ENCODE assay signal across 26 cellular contexts in the genomic region with DNA sequence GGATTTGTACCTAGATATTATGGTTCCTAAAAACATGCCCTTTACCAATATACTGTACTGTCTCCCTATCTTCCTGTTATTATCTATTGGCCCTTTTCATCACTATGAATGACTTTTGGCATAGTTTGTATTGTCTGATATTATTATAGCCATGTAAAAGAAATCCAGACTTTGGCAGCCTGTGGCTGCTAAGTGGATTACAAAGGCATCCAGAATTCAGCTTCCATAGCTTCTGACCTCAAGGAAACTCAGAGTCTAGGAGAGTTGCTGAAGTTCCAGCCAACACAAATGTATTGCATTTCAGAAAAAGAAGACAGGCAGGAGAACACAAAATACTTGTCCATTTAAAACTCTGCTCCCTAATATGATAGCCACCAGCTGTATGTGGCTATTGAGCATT.
"Had no signal": no experiment of that assay in that cellular context is flagged by ENCODE, and none has a peak within 500 bp of the region (broad histone marks: within the 10 kb centered on the region; RNA-seq: fewer than 3 reads in every experiment).

No MANE protein-coding gene starts in this region.

- H3K4me2 ChIP-seq: hepatocyte, smooth muscle cell had no signal

- H3K4me1 ChIP-seq: esophagus muscularis mucosa, stomach, suprapubic skin, upper lobe of right lung had no signal

- H2AFZ ChIP-seq: hepatocyte had no signal

- DNase-seq: activated CD4-positive, alpha-beta T cell treated with anti-CD3 and anti-CD28 coated beads, Interleukin-2, amount 10 ng/mL, durations not matched to agents 24 days and 14 days; activated CD4-positive, CD25-positive, alpha-beta regulatory T cell treated with anti-CD3 and anti-CD28 coated beads, Interleukin-2, amount 50 U/mL, for 72 hours; activated CD8-positive, alpha-beta T cell treated with anti-CD3 and anti-CD28 coated beads for 36 hours; activated T-cell treated with anti-CD3 and anti-CD28 coated beads, Interleukin-2, amount 50 U/mL, for 4 hours; aorta; central memory CD4-positive, alpha-beta T cell; dermis blood vessel endothelial cell; effector CD4-positive, alpha-beta T cell; left cardiac atrium; naive B cell; ovary; sigmoid colon; stimulated activated CD4-positive, alpha-beta T cell treated with anti-CD3 and anti-CD28 coated beads, Interleukin-1b, Interleukin-23, amount 100 ng/mL, for 48 hours; stimulated activated naive B cell treated with anti-CD40 and anti-IgM and Interleukin-4, amounts not matched to agents 10 μg/mL and 1 μg/mL and 100 μg/mL, for 72 hours; stomach; T-helper 2 cell; tibial artery; upper lobe of right lung had no signal

- H3K79me2 ChIP-seq: hepatocyte had no signal

- H3K27me3 ChIP-seq: esophagus muscularis mucosa, hepatocyte, ovary, sigmoid colon, stomach, suprapubic skin, tibial artery, upper lobe of right lung had no signal

- ATAC-seq: activated CD8-positive, alpha-beta T cell treated with anti-CD3 and anti-CD28 coated beads for 36 hours; activated naive CD4-positive, alpha-beta T cell treated with anti-CD3 and anti-CD28 coated beads, Interleukin-2, amount 50 U/mL, for 72 hours; activated T-cell treated with anti-CD3 and anti-CD28 coated beads, Interleukin-2, amount 50 U/mL, for 4 hours; activated T-helper 17 cell treated with anti-CD3 and anti-CD28 coated beads, Interleukin-2, amount 50 U/mL, for 72 hours; stimulated activated naive B cell treated with anti-CD40 and anti-IgM and Interleukin-4, amounts not matched to agents 10 μg/mL and 1 μg/mL and 100 μg/mL, for 72 hours; upper lobe of right lung had no signal

- H3K27ac ChIP-seq: esophagus muscularis mucosa, hepatocyte, ovary, sigmoid colon, stomach, suprapubic skin, tibial artery, upper lobe of right lung had no signal

- H3K36me3 Mint-ChIP-seq: activated naive CD4-positive, alpha-beta T cell treated with anti-CD3 and anti-CD28 coated beads, Interleukin-2, amount 50 U/mL, for 72 hours; naive B cell; stimulated activated naive B cell treated with anti-CD40 and anti-IgM and Interleukin-4, amounts not matched to agents 10 μg/mL and 1 μg/mL and 100 μg/mL, for 72 hours had no signal

- H3K4me3 Mint-ChIP-seq: activated CD4-positive, alpha-beta T cell treated with anti-CD3 and anti-CD28 coated beads, Interleukin-2, amount 10 ng/mL, durations not matched to agents 24 days and 14 days; activated CD8-positive, alpha-beta T cell treated with anti-CD3 and anti-CD28 coated beads for 36 hours; activated T-cell treated with anti-CD3 and anti-CD28 coated beads, Interleukin-2, amount 50 U/mL, for 4 hours; activated T-helper 17 cell treated with anti-CD3 and anti-CD28 coated beads, Interleukin-2, amount 50 U/mL, for 72 hours; mesothelial cell of epicardium; stimulated activated naive B cell treated with anti-CD40 and anti-IgM and Interleukin-4, amounts not matched to agents 10 μg/mL and 1 μg/mL and 100 μg/mL, for 72 hours had no signal

- H3K4me1 Mint-ChIP-seq: activated CD4-positive, alpha-beta T cell treated with anti-CD3 and anti-CD28 coated beads, Interleukin-2, amount 10 ng/mL, durations not matched to agents 24 days and 14 days; activated T-helper 17 cell treated with anti-CD3 and anti-CD28 coated beads, Interleukin-2, amount 50 U/mL, for 72 hours; naive B cell; stimulated activated naive B cell treated with anti-CD40 and anti-IgM and Interleukin-4, amounts not matched to agents 10 μg/mL and 1 μg/mL and 100 μg/mL, for 72 hours had no signal

- H3K9me3 Mint-ChIP-seq: activated T-helper 17 cell treated with anti-CD3 and anti-CD28 coated beads, Interleukin-2, amount 50 U/mL, for 72 hours had no signal

- H3K4me3 ChIP-seq: esophagus muscularis mucosa, hepatocyte, ovary, sigmoid colon, smooth muscle cell, stomach, suprapubic skin, tibial artery, upper lobe of right lung had no signal

- H3K27me3 Mint-ChIP-seq: activated CD4-positive, alpha-beta T cell treated with anti-CD3 and anti-CD28 coated beads, Interleukin-2, amount 10 ng/mL, durations not matched to agents 24 days and 14 days; activated CD8-positive, alpha-beta T cell treated with anti-CD3 and anti-CD28 coated beads for 36 hours; activated T-helper 17 cell treated with anti-CD3 and anti-CD28 coated beads, Interleukin-2, amount 50 U/mL, for 72 hours; naive B cell; stimulated activated naive B cell treated with anti-CD40 and anti-IgM and Interleukin-4, amounts not matched to agents 10 μg/mL and 1 μg/mL and 100 μg/mL, for 72 hours had no signal

- H3K9me3 ChIP-seq: esophagus muscularis mucosa, ovary, sigmoid colon, stomach, suprapubic skin, tibial artery, upper lobe of right lung had no signal

- H3K27ac Mint-ChIP-seq: activated CD4-positive, alpha-beta T cell treated with anti-CD3 and anti-CD28 coated beads, Interleukin-2, amount 10 ng/mL, durations not matched to agents 24 days and 14 days; activated CD8-positive, alpha-beta T cell treated with anti-CD3 and anti-CD28 coated beads for 36 hours; activated naive CD4-positive, alpha-beta T cell treated with anti-CD3 and anti-CD28 coated beads, Interleukin-2, amount 50 U/mL, for 72 hours; activated T-helper 17 cell treated with anti-CD3 and anti-CD28 coated beads, Interleukin-2, amount 50 U/mL, for 72 hours; mesothelial cell of epicardium; naive B cell; progenitor cell of endocrine pancreas; stimulated activated naive B cell treated with anti-CD40 and anti-IgM and Interleukin-4, amounts not matched to agents 10 μg/mL and 1 μg/mL and 100 μg/mL, for 72 hours had no signal
